In the genomic region with DNA sequence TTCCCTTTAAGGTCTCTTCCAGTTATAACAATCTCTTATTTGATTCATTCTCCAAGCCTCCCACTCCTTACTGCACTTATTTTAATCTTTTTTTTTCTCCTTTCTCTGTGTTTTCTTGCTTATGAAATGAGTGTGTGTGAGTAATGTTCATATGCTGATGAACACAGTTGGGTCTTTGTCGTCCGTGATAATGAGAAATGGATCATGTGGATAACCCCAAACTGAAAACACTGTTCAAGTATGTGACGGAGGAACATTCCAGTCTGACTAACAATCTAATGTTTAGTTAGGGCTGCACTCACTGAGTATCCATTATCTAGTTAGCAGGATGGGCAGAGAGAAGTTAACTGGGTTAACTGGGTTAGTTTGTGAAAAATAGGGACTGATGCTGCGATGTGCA, we compare ENCODE assay signal across 14 cellular contexts.
DNase-seq lines count a peak whose midpoint lies in the region; ATAC-seq and TF ChIP-seq lines count a peak whose summit lies in the region.
"Had no signal": no experiment of that assay in that cellular context is flagged by ENCODE, and none has a peak within 500 bp of the region (broad histone marks: within the 10 kb centered on the region; RNA-seq: fewer than 3 reads in every experiment).

No MANE protein-coding gene starts in this region.

- no peak for TF ChIP-seq CTCF in GM13976 (IDR thresholded peaks at IDR 0.05; ENCODE audit: borderline replicate concordance, control extremely low read depth, extremely low read depth, insufficient read depth, missing control alignments)

- peak; percentile 73 for DNase-seq in Ammon's horn (ENCODE audit: low spot score)
- DNase-seq in caudate nucleus (lab: John Stamatoyannopoulos, UW): peak in 9 of 61 donors; percentile 14 to 68 (median 34)
- peak; percentile 38 for DNase-seq in myocyte (ENCODE audit: low read depth)
- no peak for DNase-seq in stimulated activated CD4-positive, alpha-beta T cell treated with anti-CD3 and anti-CD28 coated beads, Interleukin-2, amount 100 ng/mL, for 24 hours
- no peak for DNase-seq in GM13976 (ENCODE audit: low spot score)
- DNase-seq in stimulated activated CD4-positive, alpha-beta T cell treated with anti-CD3 and anti-CD28 coated beads, Interleukin-4, amount 100 ng/mL, for 24 hours: no peak
- DNase-seq: activated effector memory CD4-positive, alpha-beta T cell treated with Interleukin-2 at 50 U/mL for 16 hours; DMS53; H9; lower lobe of right lung; MV-4-11; retina had no signal

- H3K27ac ChIP-seq in caudate nucleus (ENCODE audit: low read depth, low read length): peak overlapping the region; percentile 98
- H3K27ac ChIP-seq: lower lobe of right lung had no signal

- in situ Hi-C loops in GM13976 (cut with MboI; ENCODE audit: low sequenced_read_pairs, unreplicated experiment): no loop called here

- ATAC-seq in HG02852 (IDR thresholded peaks at IDR 0.05; ENCODE audit: unreplicated experiment) (peak; percentile 7), GM19467 (IDR thresholded peaks at IDR 0.05; ENCODE audit: unreplicated experiment) (no peak)
- ATAC-seq: lower lobe of right lung had no signal

Comparison
In these comparisons a context has a peak if more than half of its experiments do, and no peak if none do; other contexts are left out.
1. DNase-seq: peak in Ammon's horn (single experiment) and myocyte (single experiment); none in stimulated activated CD4-positive, alpha-beta T cell treated with anti-CD3 and anti-CD28 coated beads, Interleukin-2, amount 100 ng/mL, for 24 hours (0 of 2), GM13976 (single experiment) and stimulated activated CD4-positive, alpha-beta T cell treated with anti-CD3 and anti-CD28 coated beads, Interleukin-4, amount 100 ng/mL, for 24 hours (single experiment).